In genomic region chr19:35140898-35141626, GRCh38 we compare ENCODE assay signal across 8 cellular contexts. TPM values are rescaled to one million over a fixed set of nuclear protein-coding genes. Genes with fewer than 3 reads are reported as not detected.
A peak's percentile ranks its signal among the peaks of the same experiment; 100 is the strongest.
DNase-seq lines count a peak whose midpoint lies in the region; ATAC-seq and TF ChIP-seq lines count a peak whose summit lies in the region.

No MANE protein-coding gene starts in this region.

- H3K4me1 Mint-ChIP-seq in T-helper 2 cell treated with Interferon-gamma antibody and Interleukin-4, amounts not matched to agents 5 μg/mL and 100 μg/mL, for 36 hours (ENCODE audit: low read depth), result peaks cover 18% of the 10 kb centered on the region

- no peaks in the 10 kb centered on the region for H4K20me1 ChIP-seq in BLaER1

- no peak overlapping the region for H3K9ac ChIP-seq in BLaER1

- TF ChIP-seq CTCF in right atrium auricular region (IDR thresholded peaks at IDR 0.05) (peak; percentile 1 to 68), psoas muscle (IDR thresholded peaks at IDR 0.05) (peak; percentile 35), upper lobe of right lung (IDR thresholded peaks at IDR 0.05) (peak; percentile 39)

- H3K9me3 ChIP-seq in BLaER1 (no peaks in the 10 kb centered on the region), right atrium auricular region (no peaks in the 10 kb centered on the region), psoas muscle (no peaks in the 10 kb centered on the region), upper lobe of right lung (no peaks in the 10 kb centered on the region)

- peak overlapping the region; percentile 78 for H3K27ac Mint-ChIP-seq in T-helper 2 cell treated with Interferon-gamma antibody and Interleukin-4, amounts not matched to agents 5 μg/mL and 100 μg/mL, for 36 hours

- H3K4me3 ChIP-seq in BLaER1 (peak overlapping the region; percentile 51; the same call in 1 of the 2 replicates), right atrium auricular region (peak overlapping the region; percentile 37 to 54), psoas muscle (peak overlapping the region; percentile 69), upper lobe of right lung (peak overlapping the region; percentile 44)

- H3K27ac ChIP-seq in BLaER1 (no peak overlapping the region), right atrium auricular region (peak overlapping the region; percentile 95), psoas muscle (peak overlapping the region; percentile 97), upper lobe of right lung (peak overlapping the region; percentile 86)

- peaks cover 31% of the 10 kb centered on the region for H3K27me3 Mint-ChIP-seq in T-helper 2 cell treated with Interferon-gamma antibody and Interleukin-4, amounts not matched to agents 5 μg/mL and 100 μg/mL, for 36 hours (ENCODE audit: low read depth)

- H3K27me3 ChIP-seq in BLaER1, result peaks cover 11% of the 10 kb centered on the region; the same call in 1 of the 2 replicates
- H3K27me3 ChIP-seq in right atrium auricular region, result no peaks in the 10 kb centered on the region
- no peaks in the 10 kb centered on the region for H3K27me3 ChIP-seq in psoas muscle (ENCODE audit: insufficient read depth in 3 of 3, low read length in 2 of 3)
- H3K27me3 ChIP-seq in upper lobe of right lung, result peaks cover 12% of the 10 kb centered on the region

- 14 to 16% (median 15%) methylated on average over 25 to 36 of the region's 36 CpGs for WGBS in psoas muscle, 3 donors

- H3K36me3 Mint-ChIP-seq in T-helper 2 cell treated with Interferon-gamma antibody and Interleukin-4, amounts not matched to agents 5 μg/mL and 100 μg/mL, for 36 hours (ENCODE audit: low read depth), result no peaks in the 10 kb centered on the region

- H3K4me1 ChIP-seq in BLaER1 (peaks cover 89% of the 10 kb centered on the region), right atrium auricular region (peaks cover 0 to 77% of the 10 kb centered on the region in 2 donors), psoas muscle (peaks cover 21% of the 10 kb centered on the region), upper lobe of right lung (peaks cover 17% of the 10 kb centered on the region)

- peak overlapping the region; percentile 71 for H3K4me3 Mint-ChIP-seq in T-helper 2 cell treated with Interferon-gamma antibody and Interleukin-4, amounts not matched to agents 5 μg/mL and 100 μg/mL, for 36 hours

- intact Hi-C loops in psoas muscle (cut with DNase I) (loop anchor here (5.0 to 10.0 kb wide), 3 partner anchors 124 to 169 kb away; partner anchors contain the start of gene USF2 (in 2 of the 2)), upper lobe of right lung (cut with DNase I) (no loop called here)

- H3K9me3 Mint-ChIP-seq in T-helper 2 cell treated with Interferon-gamma antibody and Interleukin-4, amounts not matched to agents 5 μg/mL and 100 μg/mL, for 36 hours, result no peaks in the 10 kb centered on the region

- H3K36me3 ChIP-seq in BLaER1 (no peaks in the 10 kb centered on the region), right atrium auricular region (no peaks in the 10 kb centered on the region), psoas muscle (ENCODE audit: insufficient read depth in 1 of 2, low read depth in 1 of 2) (peaks cover 0 to 16% of the 10 kb centered on the region in 2 donors), upper lobe of right lung (no peaks in the 10 kb centered on the region)

- H3K4me2 ChIP-seq in BLaER1, result peak overlapping the region; percentile 98

- DNase-seq in M059J (ENCODE audit: low read depth) (peak; percentile 52), amygdala (lab: John Stamatoyannopoulos, UW) (peak in 55 of 56 donors; percentile 57 to 99 (median 90)), right atrium auricular region (ENCODE audit: low spot score) (peak; percentile 94), psoas muscle (peak; percentile 95 to 98), upper lobe of right lung (peak; percentile 97)
- DNase-seq in T-helper 2 cell treated with Interferon-gamma antibody and Interleukin-4, amounts not matched to agents 5 μg/mL and 100 μg/mL, for 36 hours (ENCODE audit: low spot score), result peak; percentile 90

- ATAC-seq in GM21367 (IDR thresholded peaks at IDR 0.05; ENCODE audit: unreplicated experiment) (peak; percentile 54), psoas muscle (peak; percentile 68 to 86 (median 72)), upper lobe of right lung (peak; percentile 91)

RNA-seq across cellular contexts. Expression of gene FXYD7, which starts 2.0 kb away (rescaled TPM):
- total RNA-seq in M059J (2014; rRNA removed; shearing (Covaris generic)), result not detected in 2 replicates
- total RNA-seq in right atrium auricular region, result not detected
- total RNA-seq in psoas muscle, result under 1 TPM in 3 of 4 donors, not detected in 1; 0.56 to 0.65 (median 0.58) TPM
- polyA plus RNA-seq in psoas muscle, result under 1 TPM in 1 of 3 donors, not detected in 2; 0.13 TPM
- 0.61 TPM for total RNA-seq in upper lobe of right lung

RNA-seq across cellular contexts. Expression of gene FXYD1, which starts 2.4 kb away (rescaled TPM):
- not detected in 2 replicates for total RNA-seq in M059J (2014; rRNA removed; shearing (Covaris generic))
- total RNA-seq in right atrium auricular region (100 to 1,000 TPM; 166 to 175 TPM), psoas muscle (100 to 1,000 TPM; 409 to 860 (median 548) TPM), upper lobe of right lung (67.6 TPM)
- 100 to 1,000 TPM; 210 to 581 (median 299) TPM for polyA plus RNA-seq in psoas muscle

RNA-seq across cellular contexts. Expression of gene LGI4, which starts 6.2 kb away (rescaled TPM):
- not detected in 2 replicates for total RNA-seq in M059J (2014; rRNA removed; shearing (Covaris generic))
- total RNA-seq in right atrium auricular region (10 to 100 TPM; 10.9 to 42.5 TPM), psoas muscle (10 to 100 TPM in 3 of 4 donors, 1 to 10 TPM in 1; 3.3 to 22.1 (median 17.3) TPM), upper lobe of right lung (6.7 TPM)
- 10 to 100 TPM in 1 of 3 donors, 1 to 10 TPM in 2; 3.2 to 17.1 (median 9.5) TPM for polyA plus RNA-seq in psoas muscle

RNA-seq across cellular contexts. Expression of gene FXYD5, which starts 13.5 kb away (rescaled TPM):
- total RNA-seq in M059J (2014; rRNA removed; shearing (Covaris generic)), result 183 and 256 TPM in 2 replicates
- total RNA-seq in right atrium auricular region (10 to 100 TPM; 31.3 to 77.7 TPM), psoas muscle (10 to 100 TPM in 3 of 4 donors, 1 to 10 TPM in 1; 9.5 to 14.8 (median 11.7) TPM), upper lobe of right lung (124 TPM)
- polyA plus RNA-seq in psoas muscle, result 10 to 100 TPM in 2 of 3 donors, 1 to 10 TPM in 1; 6.4 to 19.1 (median 11.5) TPM

RNA-seq across cellular contexts. Expression of gene FXYD3, which starts 25.4 kb away (rescaled TPM):
- total RNA-seq in M059J (2014; rRNA removed; shearing (Covaris generic)), result 0.64 TPM in 1 of 2 replicates, not detected in the other
- total RNA-seq in right atrium auricular region (1 to 10 TPM in 1 of 2 donors, under 1 TPM in 1; 0.98 to 1.6 TPM), psoas muscle (not detected), upper lobe of right lung (145 TPM)
- under 1 TPM; 0.10 to 0.38 (median 0.13) TPM for polyA plus RNA-seq in psoas muscle

Comparison
In these comparisons a context has a peak if more than half of its experiments do, and no peak if none do; other contexts are left out.
1. RNA of gene FXYD1, which starts 2.4 kb away (total RNA-seq): 409 to 860 TPM in psoas muscle, 166 to 175 TPM in right atrium auricular region and 67.6 TPM in upper lobe of right lung (single experiment); not detected in M059J; every median in the first group is over 10 times any median in the second.
2. Peak in every context shown above with its lines, with median percentiles within 50 percentile points of each other: H3K4me3 ChIP-seq, ATAC-seq, DNase-seq and CTCF ChIP-seq.